In the genomic region with DNA sequence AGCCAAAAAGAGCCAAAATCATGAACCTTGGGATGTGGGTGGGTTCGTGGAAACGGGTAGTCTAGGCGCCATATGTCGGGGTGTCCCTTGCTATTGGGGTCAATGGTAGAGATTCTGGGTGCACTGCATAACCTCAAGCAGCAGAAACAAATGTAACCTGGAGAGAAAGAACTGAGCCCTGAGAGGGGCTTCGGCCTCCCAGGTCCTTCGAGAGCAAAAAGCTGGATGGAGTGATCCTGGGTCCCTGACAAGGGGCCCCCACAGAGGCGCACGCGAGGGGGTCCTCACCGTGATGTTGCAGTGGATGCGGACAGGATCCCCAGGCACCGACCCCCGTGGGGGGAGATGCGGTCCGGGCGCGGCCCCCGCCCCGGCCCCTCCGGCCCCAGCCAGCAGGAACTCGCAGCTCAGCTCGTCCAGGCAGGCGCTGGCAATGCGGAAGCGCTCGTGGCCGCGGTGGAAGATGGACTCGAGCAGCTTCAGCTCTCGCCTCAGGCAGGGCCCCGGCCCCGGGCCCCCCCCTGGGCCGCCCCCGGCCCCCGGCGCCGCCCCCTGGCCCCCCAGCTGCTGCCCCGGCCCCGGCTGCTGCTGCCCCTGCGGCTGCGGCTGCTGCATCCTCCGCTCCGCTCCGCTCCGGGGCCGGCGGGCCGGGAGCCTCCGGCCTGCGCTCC, we compare ENCODE assay signal across 7 cellular contexts. TPM values are rescaled to one million over a fixed set of nuclear protein-coding genes. Genes with fewer than 3 reads are reported as not detected.
A peak's percentile ranks its signal among the peaks of the same experiment; 100 is the strongest.
DNase-seq lines count a peak whose midpoint lies in the region; ATAC-seq and TF ChIP-seq lines count a peak whose summit lies in the region.

No MANE protein-coding gene starts in this region.

- peak overlapping the region; percentile 48 for H4K8ac ChIP-seq in mesenchymal stem cell (ENCODE audit: low read length)

- H2BK120ac ChIP-seq in mesenchymal stem cell (ENCODE audit: low read depth, low read length) = peak overlapping the region; percentile 95

- WGBS in mesenchymal stem cell = 2% methylated on average over 23 of the region's 50 CpGs

- H3K9ac ChIP-seq in mesenchymal stem cell (ENCODE audit: low read length) = peak overlapping the region; percentile 89

- no peak overlapping the region for H3K23ac ChIP-seq in mesenchymal stem cell (ENCODE audit: low read length in 2 of 2)

- no peaks in the 10 kb centered on the region for H3K27me3 Mint-ChIP-seq in WTC11 (ENCODE audit: low read depth)

- H3K4me1 Mint-ChIP-seq in WTC11 = peaks cover 28% of the 10 kb centered on the region

- peaks cover 13% of the 10 kb centered on the region for H3K4me1 ChIP-seq in mesenchymal stem cell (ENCODE audit: control insufficient read depth, insufficient read depth, low read depth, low read length)

- H3K36me3 ChIP-seq in mesenchymal stem cell (ENCODE audit: control insufficient read depth in 1 of 2, insufficient read depth in 2 of 2, low read depth in 1 of 2, low read length in 2 of 2) = peaks cover 22 to 30% of the 10 kb centered on the region in 2 experiments

- H3K79me1 ChIP-seq in mesenchymal stem cell (replicated peaks; ENCODE audit: low read length, poor library complexity, severe bottlenecking) = peaks cover 22% of the 10 kb centered on the region

- peak overlapping the region; percentile 53 for H2BK5ac ChIP-seq in mesenchymal stem cell (ENCODE audit: low read depth, low read length, poor library complexity, severe bottlenecking)

- POLR2A ChIA-PET in WTC11 (lab: Charles Lee) = no interaction called here

- no peaks in the 10 kb centered on the region for H3K9me3 Mint-ChIP-seq in WTC11

- peak overlapping the region; percentile 89 for H3K27ac Mint-ChIP-seq in WTC11

- no peak overlapping the region for H2AK5ac ChIP-seq in mesenchymal stem cell (ENCODE audit: low read length, severe bottlenecking)

- no peaks in the 10 kb centered on the region for H3K27me3 ChIP-seq in mesenchymal stem cell (ENCODE audit: control insufficient read depth in 1 of 2, insufficient read depth in 1 of 2, low read length in 2 of 2)

- peak overlapping the region; percentile 67 for H3K4me2 ChIP-seq in mesenchymal stem cell (ENCODE audit: low read length, poor library complexity, severe bottlenecking)

- H4K91ac ChIP-seq in mesenchymal stem cell (ENCODE audit: low read length) = no peak overlapping the region

- TF ChIP-seq CTCF in WTC11 (IDR thresholded peaks at IDR 0.05) = no peak

- H3K4ac ChIP-seq in mesenchymal stem cell (ENCODE audit: low read depth in 1 of 2, low read length in 2 of 2) = peak overlapping the region; percentile 57 to 75

- no peaks in the 10 kb centered on the region for H3K9me3 ChIP-seq in mesenchymal stem cell (ENCODE audit: control insufficient read depth, low read length)

- H3K36me3 Mint-ChIP-seq in WTC11 = peaks cover 32% of the 10 kb centered on the region

- no peak overlapping the region for H2AFZ ChIP-seq in mesenchymal stem cell (ENCODE audit: low read depth, low read length)

- H3K18ac ChIP-seq in mesenchymal stem cell (ENCODE audit: low read depth in 1 of 2, low read length in 2 of 2) = peak overlapping the region; percentile 78 to 89

- H3K14ac ChIP-seq in mesenchymal stem cell (ENCODE audit: low read length in 2 of 2) = peak overlapping the region; percentile 67 to 96

- peak overlapping the region; percentile 84 to 89 for H3K4me3 ChIP-seq in mesenchymal stem cell (ENCODE audit: insufficient read depth in 1 of 2, low read depth in 1 of 2, low read length in 2 of 2)

- H2BK12ac ChIP-seq in mesenchymal stem cell (ENCODE audit: low read length in 2 of 2) = peak overlapping the region in 1 of 2 experiments; percentile 22

- H2BK15ac ChIP-seq in mesenchymal stem cell (ENCODE audit: low read depth, poor library complexity, severe bottlenecking) = peak overlapping the region; percentile 56

- CTCF ChIA-PET in WTC11 (lab: Charles Lee) = interaction anchor here (0.5 to 2.1 kb wide), 5 partner anchors 12 to 320 kb away, joined by 3 to 14 read pairs (median 7); no protein-coding TSS in a partner anchor

- peak overlapping the region; percentile 94 for H3K4me3 Mint-ChIP-seq in WTC11

- ATAC-seq in GM19324 (IDR thresholded peaks at IDR 0.05; ENCODE audit: low FRiP score, unreplicated experiment) (peak; percentile 13), HG03159 (IDR thresholded peaks at IDR 0.05; ENCODE audit: unreplicated experiment) (peak; percentile 24), WTC11 (no peak)

- H3K27ac ChIP-seq in mesenchymal stem cell (ENCODE audit: low read length, poor library complexity, severe bottlenecking) = peak overlapping the region; percentile 23
- H3K27ac ChIP-seq in substantia nigra (ENCODE audit: low read depth, low read length, poor library complexity, severe bottlenecking) = peak overlapping the region; percentile 67

- DNase-seq in WTC11 (ENCODE audit: low spot score) (peak; percentile 38), ecto neural progenitor cell (ENCODE audit: low spot score) (peak; percentile 75), mesenchymal stem cell (peak; percentile 47), substantia nigra (lab: John Stamatoyannopoulos, UW) (peak in 27 of 49 donors; percentile 9 to 66 (median 37)), retina (no peak)

TF ChIP-seq in WTC11, 78 proteins besides CTCF, POLR2A, EP300 and RAD21:
- TF ChIP-seq FOXK1 (CRISPR knock-in tag; IDR thresholded peaks at IDR 0.05) = no peak
- no peak for TF ChIP-seq NFYB (CRISPR knock-in tag; conservative IDR thresholded peaks at IDR 0.05; ENCODE audit: low read depth)
- TF ChIP-seq, protein P1, sequence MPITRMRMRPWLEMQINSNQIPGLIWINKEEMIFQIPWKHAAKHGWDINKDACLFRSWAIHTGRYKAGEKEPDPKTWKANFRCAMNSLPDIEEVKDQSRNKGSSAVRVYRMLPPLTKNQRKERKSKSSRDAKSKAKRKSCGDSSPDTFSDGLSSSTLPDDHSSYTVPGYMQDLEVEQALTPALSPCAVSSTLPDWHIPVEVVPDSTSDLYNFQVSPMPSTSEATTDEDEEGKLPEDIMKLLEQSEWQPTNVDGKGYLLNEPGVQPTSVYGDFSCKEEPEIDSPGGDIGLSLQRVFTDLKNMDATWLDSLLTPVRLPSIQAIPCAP (CRISPR knock-in tag; IDR thresholded peaks at IDR 0.05) = no peak
- no peak for TF ChIP-seq OVOL2 (CRISPR knock-in tag; IDR thresholded peaks at IDR 0.05; ENCODE audit: borderline replicate concordance)
TF ChIP-seq in WTC11: peak in this region for 0.

RNA-seq across cellular contexts. Expression of a gene that starts 0.4 kb away (rescaled TPM):
- total RNA-seq in WTC11 (2021) = 60.8 to 62.7 TPM (median 61.6 TPM) in 3 replicates
- 51.6 TPM for polyA plus RNA-seq in mesenchymal stem cell (2013, experiment 1 of 2)
- polyA plus RNA-seq in mesenchymal stem cell (2013, experiment 2 of 2) = 50.8 TPM

RNA-seq across cellular contexts. Expression of a gene that starts 9.5 kb away (rescaled TPM):
- total RNA-seq in WTC11 (2021) = 1.6 to 1.7 TPM (median 1.7 TPM) in 3 replicates
- polyA plus RNA-seq in mesenchymal stem cell (2013, experiment 1 of 2) = not detected
- 0.01 TPM for polyA plus RNA-seq in mesenchymal stem cell (2013, experiment 2 of 2)

RNA-seq across cellular contexts. Expression of a gene that starts 49.9 kb away (rescaled TPM):
- total RNA-seq in WTC11 (2021) = 208 to 221 TPM (median 215 TPM) in 3 replicates
- polyA plus RNA-seq in mesenchymal stem cell (2013, experiment 1 of 2) = 93.5 TPM
- polyA plus RNA-seq in mesenchymal stem cell (2013, experiment 2 of 2) = 91.9 TPM

RNA-seq across cellular contexts. Expression of a gene that starts 55.9 kb away (rescaled TPM):
- total RNA-seq in WTC11 (2021) = 0.73 to 1.1 TPM (median 0.79 TPM) in 3 replicates
- 0.01 TPM for polyA plus RNA-seq in mesenchymal stem cell (2013, experiment 1 of 2)
- under 0.01 TPM for polyA plus RNA-seq in mesenchymal stem cell (2013, experiment 2 of 2)

RNA-seq across cellular contexts. Expression of a gene that starts 56.1 kb away (rescaled TPM):
- 0.09 to 0.46 TPM (median 0.25 TPM) in 3 replicates for total RNA-seq in WTC11 (2021)
- not detected for polyA plus RNA-seq in mesenchymal stem cell (2013, experiment 1 of 2)
- polyA plus RNA-seq in mesenchymal stem cell (2013, experiment 2 of 2) = not detected
